ENCODE assay signal across 8 cellular contexts in genomic region chr17:79798296-79799173, GRCh38. TPM values are rescaled to one million over a fixed set of nuclear protein-coding genes. Genes with fewer than 3 reads are reported as not detected.
DNase-seq lines count a peak whose midpoint lies in the region; ATAC-seq and TF ChIP-seq lines count a peak whose summit lies in the region.

No MANE protein-coding gene starts in this region.

- peak overlapping the region; percentile 70 for H3K27ac Mint-ChIP-seq in stimulated activated naive B cell treated with anti-CD40 and anti-IgM and Interleukin-4, amounts not matched to agents 10 μg/mL and 1 μg/mL and 100 μg/mL, for 72 hours

- no peaks in the 10 kb centered on the region for H3K9me3 ChIP-seq in right atrium auricular region

- ATAC-seq in stimulated activated naive B cell treated with anti-CD40 and anti-IgM and Interleukin-4, amounts not matched to agents 10 μg/mL and 1 μg/mL and 100 μg/mL, for 72 hours (replicated peaks) = no peak
- ATAC-seq in activated CD4-positive, CD25-positive, alpha-beta regulatory T cell treated with anti-CD3 and anti-CD28 coated beads, Interleukin-2, amount 50 U/mL, for 24 hours = no peak

- TF ChIP-seq CTCF in VCaP (conservative IDR thresholded peaks at IDR 0.05) (no peak), right atrium auricular region (IDR thresholded peaks at IDR 0.05) (no peak)

- peaks cover 29 to 45% of the 10 kb centered on the region in 2 donors for H3K4me1 Mint-ChIP-seq in stimulated activated naive B cell treated with anti-CD40 and anti-IgM and Interleukin-4, amounts not matched to agents 10 μg/mL and 1 μg/mL and 100 μg/mL, for 72 hours

- H3K36me3 ChIP-seq in right atrium auricular region = no peaks in the 10 kb centered on the region

- peak overlapping the region; percentile 49 to 66 for H3K4me3 Mint-ChIP-seq in stimulated activated naive B cell treated with anti-CD40 and anti-IgM and Interleukin-4, amounts not matched to agents 10 μg/mL and 1 μg/mL and 100 μg/mL, for 72 hours

- peaks cover 31 to 46% of the 10 kb centered on the region in 2 donors for H3K27me3 Mint-ChIP-seq in stimulated activated naive B cell treated with anti-CD40 and anti-IgM and Interleukin-4, amounts not matched to agents 10 μg/mL and 1 μg/mL and 100 μg/mL, for 72 hours

- peaks cover 0 to 8% of the 10 kb centered on the region in 2 donors for H3K9me3 Mint-ChIP-seq in stimulated activated naive B cell treated with anti-CD40 and anti-IgM and Interleukin-4, amounts not matched to agents 10 μg/mL and 1 μg/mL and 100 μg/mL, for 72 hours

- DNase-seq in NCI-H748 (lab: John Stamatoyannopoulos, UW; ENCODE audit: unreplicated experiment) = peak; percentile 46
- no peak for DNase-seq in NCI-H748 treated with DMSO at 0.1 percent for 48 hours (lab: John Stamatoyannopoulos, UW)
- DNase-seq in right atrium auricular region (ENCODE audit: low spot score) = no peak
- no peak for DNase-seq in stimulated activated naive B cell treated with anti-CD40 and anti-IgM and Interleukin-4, amounts not matched to agents 10 μg/mL and 1 μg/mL and 100 μg/mL, for 72 hours
- DNase-seq in H4 (ENCODE audit: low spot score) = no peak
- no peak for DNase-seq in pons (ENCODE audit: low spot score)

- peaks cover 48 to 58% of the 10 kb centered on the region in 2 donors for H3K27me3 ChIP-seq in right atrium auricular region

- peaks cover 14 to 22% of the 10 kb centered on the region in 2 donors for H3K36me3 Mint-ChIP-seq in stimulated activated naive B cell treated with anti-CD40 and anti-IgM and Interleukin-4, amounts not matched to agents 10 μg/mL and 1 μg/mL and 100 μg/mL, for 72 hours

- H3K27ac ChIP-seq in VCaP (peak overlapping the region; percentile 95; the same call in 1 of the 2 replicates), right atrium auricular region (peak overlapping the region in 1 of 2 donors; percentile 83)

- peak overlapping the region; percentile 53 to 80 for H3K4me3 ChIP-seq in right atrium auricular region

- peaks cover 0 to 63% of the 10 kb centered on the region in 2 donors for H3K4me1 ChIP-seq in right atrium auricular region

RNA-seq across cellular contexts. Expression of gene CBX8, which starts 1.7 kb away (rescaled TPM):
- total RNA-seq in right atrium auricular region = 1 to 10 TPM; 2.7 to 3.0 TPM
- 7.0 and 14.6 TPM in 2 replicates for total RNA-seq in H4 (2014; rRNA removed; shearing (Covaris generic))

RNA-seq across cellular contexts. Expression of gene CBX2, which starts 20.6 kb away (rescaled TPM):
- 1 to 10 TPM; 1.0 to 1.7 TPM for total RNA-seq in right atrium auricular region
- 24.5 and 34.2 TPM in 2 replicates for total RNA-seq in H4 (2014; rRNA removed; shearing (Covaris generic))

RNA-seq across cellular contexts. Expression of gene CBX4, which starts 40.7 kb away (rescaled TPM):
- total RNA-seq in right atrium auricular region = 10 to 100 TPM; 22.8 to 24.3 TPM
- 16.0 and 18.7 TPM in 2 replicates for total RNA-seq in H4 (2014; rRNA removed; shearing (Covaris generic))
